In the genomic region with DNA sequence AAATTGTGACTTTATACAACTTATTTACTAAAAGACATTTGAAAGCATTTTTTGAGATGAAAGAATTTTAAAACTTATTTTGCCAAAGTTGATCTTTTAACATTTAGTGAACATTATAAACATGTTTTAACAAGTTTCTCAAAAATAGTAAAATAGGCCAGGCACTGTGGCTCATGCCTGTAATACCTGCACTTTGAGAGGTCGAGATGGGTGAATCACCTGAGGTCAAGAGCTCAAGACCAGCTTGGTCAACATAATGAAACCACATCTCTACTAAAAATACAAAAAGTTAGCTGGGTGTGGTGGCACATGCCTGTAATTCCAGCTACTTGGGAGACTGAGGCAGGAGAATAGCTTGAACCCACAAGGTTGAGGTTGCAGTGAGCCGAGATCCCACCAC, we compare ENCODE assay signal across 23 cellular contexts.
DNase-seq lines count a peak whose midpoint lies in the region; ATAC-seq, FAIRE-seq and TF ChIP-seq lines count a peak whose summit lies in the region.
"Had no signal": no experiment of that assay in that cellular context is flagged by ENCODE, and none has a peak within 500 bp of the region (broad histone marks: within the 10 kb centered on the region; RNA-seq: fewer than 3 reads in every experiment).

No MANE protein-coding gene starts in this region.

- CTCF ChIA-PET in MCF 10A (lab: Yijun Ruan, JAX): no interaction called here

- no peaks in the 10 kb centered on the region for H3K4me1 ChIP-seq in breast epithelium
- no peaks in the 10 kb centered on the region for H3K4me1 ChIP-seq in left lung
- H3K4me1 ChIP-seq: A549, BE2C had no signal

- no peaks in the 10 kb centered on the region for H3K9me3 Mint-ChIP-seq in MCF 10A (ENCODE audit: unreplicated experiment)
- no peaks in the 10 kb centered on the region for H3K9me3 Mint-ChIP-seq in progenitor cell of endocrine pancreas (ENCODE audit: low read depth)
- H3K9me3 Mint-ChIP-seq: CD14-positive monocyte, GM23338, H9 had no signal

- POLR2A ChIA-PET in MCF 10A (lab: Yijun Ruan, JAX): interaction anchor here (0.7 kb wide), 2 partner anchors 57 to 61 kb away, joined by 3 to 4 read pairs; no protein-coding TSS in a partner anchor

- H3K4me1 Mint-ChIP-seq in MCF 10A (ENCODE audit: insufficient read depth, unreplicated experiment) (no peaks in the 10 kb centered on the region), progenitor cell of endocrine pancreas (ENCODE audit: low read depth) (peaks cover 2% of the 10 kb centered on the region)
- H3K4me1 Mint-ChIP-seq: CD14-positive monocyte; CD8-positive, alpha-beta memory T cell; GM23338; H9 had no signal

- BruUV-seq in MCF 10A (replicated peaks; lab: Mats Ljungman, UMichigan): no TSS peak

- H3K36me3 ChIP-seq in breast epithelium (no peaks in the 10 kb centered on the region), bronchial epithelial cell (ENCODE audit: control insufficient read depth, insufficient read depth, low read length) (no peaks in the 10 kb centered on the region), left lung (no peaks in the 10 kb centered on the region)
- H3K36me3 ChIP-seq: BE2C; BLaER1 treated with 17β-estradiol and CSF1 and Interleukin-3, amounts not matched to agents 10 nM and 100 nM had no signal

- H3K36me3 Mint-ChIP-seq in MCF 10A (ENCODE audit: insufficient read depth, unreplicated experiment) (no peaks in the 10 kb centered on the region), progenitor cell of endocrine pancreas (ENCODE audit: insufficient read depth) (no peaks in the 10 kb centered on the region)
- H3K36me3 Mint-ChIP-seq: CD14-positive monocyte; CD8-positive, alpha-beta memory T cell had no signal

- no peak for TF ChIP-seq CTCF in MCF 10A (IDR thresholded peaks at IDR 0.05; ENCODE audit: unreplicated experiment)
- TF ChIP-seq CTCF in breast epithelium (IDR thresholded peaks at IDR 0.05): no peak
- no peak for TF ChIP-seq CTCF in bronchial epithelial cell (IDR thresholded peaks at IDR 0.05; ENCODE audit: insufficient read depth, low read length, severe bottlenecking)
- no peak for TF ChIP-seq CTCF in left lung (IDR thresholded peaks at IDR 0.05)
- TF ChIP-seq CTCF in progenitor cell of endocrine pancreas (IDR thresholded peaks at IDR 0.05; ENCODE audit: unreplicated experiment): no peak

- H3K4me3 ChIP-seq in breast epithelium: no peak overlapping the region
- H3K4me3 ChIP-seq in bronchial epithelial cell (ENCODE audit: low read depth, low read length): no peak overlapping the region
- H3K4me3 ChIP-seq in left lung: no peak overlapping the region
- H3K4me3 ChIP-seq: A549; BLaER1 treated with 17β-estradiol and CSF1 and Interleukin-3, amounts not matched to agents 10 nM and 100 nM; GM23338 had no signal

- H3K27ac ChIP-seq in breast epithelium (no peak overlapping the region), left lung (no peak overlapping the region)
- H3K27ac ChIP-seq: A549; BLaER1 treated with 17β-estradiol and CSF1 and Interleukin-3, amounts not matched to agents 10 nM and 100 nM had no signal

- peak; percentile 84 for ATAC-seq in left lung
- no peak for ATAC-seq in activated CD4-positive, CD25-positive, alpha-beta regulatory T cell treated with anti-CD3 and anti-CD28 coated beads, Interleukin-2, amount 50 U/mL, for 24 hours
- ATAC-seq: A549, GM23338, HCT116 had no signal

- H3K27me3 ChIP-seq in breast epithelium (no peaks in the 10 kb centered on the region), bronchial epithelial cell (ENCODE audit: control insufficient read depth, insufficient read depth, low read length) (no peaks in the 10 kb centered on the region), left lung (no peaks in the 10 kb centered on the region)
- H3K27me3 ChIP-seq: BE2C; BLaER1 treated with 17β-estradiol and CSF1 and Interleukin-3, amounts not matched to agents 10 nM and 100 nM had no signal

- no peak for FAIRE-seq in bronchial epithelial cell (lab: Jason Lieb, UNC)
- FAIRE-seq: A549, D721Med, G401.6, GM12892 had no signal

- no peak overlapping the region for H3K4me3 Mint-ChIP-seq in MCF 10A (ENCODE audit: unreplicated experiment)
- no peak overlapping the region for H3K4me3 Mint-ChIP-seq in progenitor cell of endocrine pancreas (ENCODE audit: low read depth)
- H3K4me3 Mint-ChIP-seq: CD14-positive monocyte; CD4-positive, alpha-beta T cell; CD8-positive, alpha-beta memory T cell; GM23338; H9 had no signal

- H3K9me3 ChIP-seq in breast epithelium: no peaks in the 10 kb centered on the region
- H3K9me3 ChIP-seq in left lung: no peaks in the 10 kb centered on the region
- H3K9me3 ChIP-seq: A549; BE2C; BLaER1 treated with 17β-estradiol and CSF1 and Interleukin-3, amounts not matched to agents 10 nM and 100 nM had no signal

- DNase-seq in MCF 10A (ENCODE audit: unreplicated experiment) (peak; percentile 8), breast epithelium (ENCODE audit: low spot score in 2 of 2) (no peak), bronchial epithelial cell (ENCODE audit: low read depth) (peak; percentile 61), left lung (no peak), progenitor cell of endocrine pancreas (ENCODE audit: low spot score, unreplicated experiment) (no peak)
- DNase-seq: 8988T; ACHN; AML-193; BE2C; CD4-positive, alpha-beta T cell; CD8-positive, alpha-beta memory T cell; DMS 273 treated with DMSO at 0.1 percent for 48 hours; DND-41; H9 had no signal

- H3K27ac Mint-ChIP-seq in MCF 10A (ENCODE audit: low read depth, unreplicated experiment) (no peak overlapping the region), progenitor cell of endocrine pancreas (no peak overlapping the region)
- H3K27ac Mint-ChIP-seq: CD14-positive monocyte; CD4-positive, alpha-beta T cell; CD8-positive, alpha-beta memory T cell; GM23338; H9 had no signal

- H3K27me3 Mint-ChIP-seq in MCF 10A (ENCODE audit: insufficient read depth, unreplicated experiment): no peaks in the 10 kb centered on the region
- H3K27me3 Mint-ChIP-seq in progenitor cell of endocrine pancreas: no peaks in the 10 kb centered on the region
- H3K27me3 Mint-ChIP-seq: CD4-positive, alpha-beta T cell; CD8-positive, alpha-beta memory T cell had no signal

- intact Hi-C loops in MCF 10A (cut with micrococcal nuclease): no loop called here
- intact Hi-C loops in breast epithelium (cut with DNase I; ENCODE audit: low total_unique reads): no loop called here
- intact Hi-C loops in left lung (cut with DNase I): no loop called here

- TF ChIP-seq POLR2A in breast epithelium (IDR thresholded peaks at IDR 0.05): no peak

Comparison
In these comparisons a context has a peak if more than half of its experiments do, and no peak if none do; other contexts are left out.
1. DNase-seq: peak in MCF 10A (single experiment) and bronchial epithelial cell (single experiment); none in breast epithelium (0 of 2), left lung (0 of 2) and progenitor cell of endocrine pancreas (single experiment).